8 cellular contexts compared by ENCODE assay signal in genomic region chr4:163554870-163555465, GRCh38.
A peak's percentile ranks its signal among the peaks of the same experiment; 100 is the strongest.
DNase-seq lines count a peak whose midpoint lies in the region; ATAC-seq and TF ChIP-seq lines count a peak whose summit lies in the region.

No MANE protein-coding gene starts in this region.

- TF ChIP-seq POLR2A in right lobe of liver (IDR thresholded peaks at IDR 0.05), result no peak

- ATAC-seq in right lobe of liver (peak in 1 of 4 donors; percentile 23), GM18519 (IDR thresholded peaks at IDR 0.05; ENCODE audit: low FRiP score, unreplicated experiment) (no peak)

- H2AFZ ChIP-seq in Loucy (ENCODE audit: low read length), result no peak overlapping the region

- H3K27me3 ChIP-seq in Loucy (ENCODE audit: insufficient read depth, low read length, poor library complexity, severe bottlenecking) (no peaks in the 10 kb centered on the region), ascending aorta (no peaks in the 10 kb centered on the region), right lobe of liver (no peaks in the 10 kb centered on the region)

- no peaks in the 10 kb centered on the region for H3K79me2 ChIP-seq in Loucy (ENCODE audit: insufficient read depth, low read length)

- H3K4me3 ChIP-seq in Loucy (ENCODE audit: low read length, poor library complexity, severe bottlenecking) (no peak overlapping the region), ascending aorta (no peak overlapping the region), right lobe of liver (no peak overlapping the region)

- H3K9me3 ChIP-seq in Loucy (ENCODE audit: insufficient read depth, low read depth, low read length) (no peaks in the 10 kb centered on the region), ascending aorta (no peaks in the 10 kb centered on the region), right lobe of liver (no peaks in the 10 kb centered on the region)

- H3K4me2 ChIP-seq in Loucy (ENCODE audit: low read depth, low read length, poor library complexity, severe bottlenecking), result no peak overlapping the region

- H4K20me1 ChIP-seq in Loucy (ENCODE audit: insufficient read depth, low read length, poor library complexity, severe bottlenecking), result no peaks in the 10 kb centered on the region

- TF ChIP-seq CTCF in Loucy (conservative IDR thresholded peaks at IDR 0.05; ENCODE audit: low read length) (peak; percentile 91), ascending aorta (IDR thresholded peaks at IDR 0.05) (peak in 2 of 3 experiments; percentile 38 to 58), right lobe of liver (IDR thresholded peaks at IDR 0.05) (peak; percentile 54 to 77 (median 73))

- WGBS in right lobe of liver (ENCODE audit: insufficient coverage, low coverage, low lambda C conversion rate, missing lambda C conversion rate), result 17% methylated on average over 3 of the region's 3 CpGs

- H3K4me1 ChIP-seq in Loucy (ENCODE audit: insufficient read depth, low read length, poor library complexity, severe bottlenecking) (peaks cover 19% of the 10 kb centered on the region), ascending aorta (no peaks in the 10 kb centered on the region), right lobe of liver (peaks cover 0 to 4% (median 0%) of the 10 kb centered on the region in 4 donors)

- no peaks in the 10 kb centered on the region for H3F3A ChIP-seq in Loucy (ENCODE audit: low read depth)

- no peaks in the 10 kb centered on the region for H3K9me2 ChIP-seq in Loucy (replicated peaks; ENCODE audit: low read depth, low read length)

- H3K27ac ChIP-seq in ascending aorta (no peak overlapping the region), right lobe of liver (no peak overlapping the region)

- intact Hi-C loops in ascending aorta (cut with DNase I), result loop anchor here (5.0 kb wide), 1 partner anchor 1177 kb away; no protein-coding TSS in a partner anchor
- intact Hi-C loops in right lobe of liver (cut with DNase I), result loop anchor here in 1 of 2 donors (5.0 kb wide), 1 partner anchor 68 kb away; no protein-coding TSS in a partner anchor

- no peak overlapping the region for H3K9ac ChIP-seq in Loucy (ENCODE audit: low read depth, low read length, poor library complexity, severe bottlenecking)

- DNase-seq in DMS53 treated with DMSO at 0.1 percent for 48 hours (lab: John Stamatoyannopoulos, UW; ENCODE audit: unreplicated experiment), result peak; percentile 24
- no peak for DNase-seq in ascending aorta (ENCODE audit: low spot score in 2 of 2)
- no peak for DNase-seq in right lobe of liver
- DNase-seq in NCI-H187 treated with DMSO at 0.1 percent for 48 hours (lab: John Stamatoyannopoulos, UW), result no peak
- no peak for DNase-seq in stimulated activated CD4-positive, alpha-beta T cell treated with anti-CD3 and anti-CD28 coated beads, Interleukin-4, amount 100 ng/mL, for 4 hours
- no peak for DNase-seq in mesenteric fat pad (ENCODE audit: low spot score)

- no peaks in the 10 kb centered on the region for H3K36me3 ChIP-seq in Loucy (ENCODE audit: insufficient read depth, low read length)
- no peaks in the 10 kb centered on the region for H3K36me3 ChIP-seq in ascending aorta
- H3K36me3 ChIP-seq in right lobe of liver, result no peaks in the 10 kb centered on the region
